In genomic region chr17:6532441-6532885, GRCh38 we compare ENCODE assay signal across 16 cellular contexts. TPM values are rescaled to one million over a fixed set of nuclear protein-coding genes. Genes with fewer than 3 reads are reported as not detected.
DNase-seq lines count a peak whose midpoint lies in the region; ATAC-seq and TF ChIP-seq lines count a peak whose summit lies in the region.
"Had no signal": no experiment of that assay in that cellular context is flagged by ENCODE, and none has a peak within 500 bp of the region (broad histone marks: within the 10 kb centered on the region; RNA-seq: fewer than 3 reads in every experiment).

No MANE protein-coding gene starts in this region.

- no peaks in the 10 kb centered on the region for H3K36me3 ChIP-seq in endodermal cell (ENCODE audit: control insufficient read depth, insufficient read depth, low read length)
- peaks cover 5% of the 10 kb centered on the region for H3K36me3 ChIP-seq in suprapubic skin
- H3K36me3 ChIP-seq: BLaER1 had no signal

- TF ChIP-seq POLR2A in suprapubic skin (IDR thresholded peaks at IDR 0.05) = no peak

- peak; percentile 69 for TF ChIP-seq EP300 in suprapubic skin (IDR thresholded peaks at IDR 0.05)

- H3K27ac ChIP-seq in endodermal cell (ENCODE audit: low read depth, low read length) (no peak overlapping the region), suprapubic skin (no peak overlapping the region)
- H3K27ac ChIP-seq: 22Rv1, BLaER1, HL-60 had no signal

- no peaks in the 10 kb centered on the region for H3K27me3 ChIP-seq in endodermal cell (ENCODE audit: control insufficient read depth, insufficient read depth, low read length, poor library complexity, severe bottlenecking)
- no peaks in the 10 kb centered on the region for H3K27me3 ChIP-seq in suprapubic skin
- H3K27me3 ChIP-seq: BLaER1 had no signal

- no peaks in the 10 kb centered on the region for H3K36me3 Mint-ChIP-seq in endodermal cell (ENCODE audit: low read depth)
- H3K36me3 Mint-ChIP-seq: CD8-positive, alpha-beta memory T cell had no signal

- no peak overlapping the region for H3K4me3 ChIP-seq in endodermal cell (ENCODE audit: low read length)
- no peak overlapping the region for H3K4me3 ChIP-seq in suprapubic skin
- H3K4me3 ChIP-seq: BLaER1 had no signal

- H3K27me3 Mint-ChIP-seq in endodermal cell (ENCODE audit: insufficient read depth) = no peaks in the 10 kb centered on the region

- WGBS in endodermal cell (ENCODE audit: insufficient coverage in 1 of 2, insufficient read length in 1 of 2), 2 experiments = 85 to 89% methylated on average over 3 to 5 of the region's 5 CpGs
- WGBS in suprapubic skin = 73% methylated on average over 5 of the region's 5 CpGs

- ATAC-seq in Right ventricle myocardium superior (ENCODE audit: poor library complexity) (peak; percentile 62), left cardiac atrium (no peak)

- H3K4me3 Mint-ChIP-seq in endodermal cell = no peak overlapping the region
- H3K4me3 Mint-ChIP-seq: CD8-positive, alpha-beta memory T cell; HFFc6 had no signal

- H3K4me1 ChIP-seq in endodermal cell (ENCODE audit: control insufficient read depth, insufficient read depth, low read length) = no peaks in the 10 kb centered on the region
- peaks cover 3% of the 10 kb centered on the region for H3K4me1 ChIP-seq in suprapubic skin
- H3K4me1 ChIP-seq: BLaER1, Caco-2 had no signal

- H3K4me1 Mint-ChIP-seq in endodermal cell = no peaks in the 10 kb centered on the region
- H3K4me1 Mint-ChIP-seq: CD8-positive, alpha-beta memory T cell had no signal

- no peak overlapping the region for H3K27ac Mint-ChIP-seq in endodermal cell
- H3K27ac Mint-ChIP-seq: CD8-positive, alpha-beta memory T cell; HFFc6 had no signal

- no peaks in the 10 kb centered on the region for H3K9me3 Mint-ChIP-seq in endodermal cell
- H3K9me3 Mint-ChIP-seq: CD8-positive, alpha-beta memory T cell; HFFc6 had no signal

- TF ChIP-seq CTCF in endodermal cell (conservative IDR thresholded peaks at IDR 0.05) (no peak), suprapubic skin (IDR thresholded peaks at IDR 0.05) (no peak)

- DNase-seq in Right ventricle myocardium superior (no peak), left cardiac atrium (no peak), endodermal cell (peak; percentile 13), mesenteric fat pad (ENCODE audit: low spot score) (peak; percentile 59), suprapubic skin (ENCODE audit: low spot score in 2 of 2) (peak in 1 of 2 donors; percentile 45), NCI-H187 treated with DMSO at 0.1 percent for 48 hours (lab: John Stamatoyannopoulos, UW) (no peak), ecto neural progenitor cell (ENCODE audit: low spot score) (no peak), NCI-H2227 (lab: John Stamatoyannopoulos, UW; ENCODE audit: unreplicated experiment) (no peak)
- DNase-seq: AML-193; Caco-2; CD8-positive, alpha-beta memory T cell; HCEC 1CT; HFFc6 had no signal

- H3K9ac ChIP-seq in endodermal cell (ENCODE audit: extremely low read depth, low read length, poor library complexity, severe bottlenecking) = no peak overlapping the region
- H3K9ac ChIP-seq: BLaER1 had no signal

- intact Hi-C loops in Right ventricle myocardium superior (cut with DNase I) = no loop called here
- intact Hi-C loops in left cardiac atrium (cut with DNase I) = no loop called here

- H3K9me3 ChIP-seq in endodermal cell (ENCODE audit: control insufficient read depth, low read length) (no peaks in the 10 kb centered on the region), suprapubic skin (no peaks in the 10 kb centered on the region)
- H3K9me3 ChIP-seq: BLaER1, Caco-2 had no signal

RNA-seq across cellular contexts. Expression of gene PITPNM3, which starts 23.9 kb away (rescaled TPM):
- total RNA-seq in Right ventricle myocardium superior (0.27 TPM), left cardiac atrium (1 to 10 TPM; 3.1 to 3.4 TPM), endodermal cell (1 to 10 TPM; 1.8 to 2.7 TPM), mesenteric fat pad (1.1 TPM), suprapubic skin (10 to 100 TPM; 16.4 to 31.1 (median 19.2) TPM)
- 1.1 TPM for polyA plus RNA-seq in endodermal cell (2013, experiment 1 of 2)
- polyA plus RNA-seq in endodermal cell (2013, experiment 2 of 2) = 1.3 TPM
- polyA plus RNA-seq: CD8-positive, alpha-beta memory T cell had no signal

Comparison
In these comparisons a context has a peak if more than half of its experiments do, and no peak if none do; other contexts are left out.
1. DNase-seq: peak in endodermal cell (single experiment) and mesenteric fat pad (single experiment); none in Right ventricle myocardium superior (single experiment), left cardiac atrium (single experiment), NCI-H187 treated with DMSO at 0.1 percent for 48 hours (single experiment), ecto neural progenitor cell (single experiment) and NCI-H2227 (single experiment).